Comparison of ENCODE assay signal across 8 cellular contexts in genomic region chr17:21457051-21458026, GRCh38.
DNase-seq lines count a peak whose midpoint lies in the region; TF ChIP-seq lines count a peak whose summit lies in the region.

No MANE protein-coding gene starts in this region.

- H2AFZ ChIP-seq in Loucy (ENCODE audit: low read length) (peak overlapping the region; percentile 32), parathyroid adenoma (peak overlapping the region; percentile 0)

- H3K27me3 ChIP-seq in Loucy (ENCODE audit: insufficient read depth, low read length, poor library complexity, severe bottlenecking) (no peaks in the 10 kb centered on the region), parathyroid adenoma (ENCODE audit: control insufficient read depth, insufficient read depth, low read length) (no peaks in the 10 kb centered on the region)

- H3K79me2 ChIP-seq in Loucy (ENCODE audit: insufficient read depth, low read length) (no peaks in the 10 kb centered on the region), parathyroid adenoma (no peaks in the 10 kb centered on the region)

- H3K27ac Mint-ChIP-seq in type B pancreatic cell, result no peak overlapping the region

- in situ Hi-C loops in SK-MEL-5 (cut with HindIII; ENCODE audit: low pct_unique_long_range_greater_than_20kb, low sequenced_read_pairs), result no loop called here

- H3K9me3 ChIP-seq in Loucy (ENCODE audit: insufficient read depth, low read depth, low read length) (no peaks in the 10 kb centered on the region), parathyroid adenoma (ENCODE audit: control insufficient read depth, low read length) (no peaks in the 10 kb centered on the region)

- TF ChIP-seq CTCF in Loucy (conservative IDR thresholded peaks at IDR 0.05; ENCODE audit: low read length) (peak; percentile 78), parathyroid adenoma (IDR thresholded peaks at IDR 0.05) (peak; percentile 96), type B pancreatic cell (conservative IDR thresholded peaks at IDR 0.05) (peak; percentile 98)

- no peaks in the 10 kb centered on the region for H3K36me3 Mint-ChIP-seq in type B pancreatic cell

- peak overlapping the region; percentile 10 for H3K4me2 ChIP-seq in Loucy (ENCODE audit: low read depth, low read length, poor library complexity, severe bottlenecking)
- no peak overlapping the region for H3K4me2 ChIP-seq in parathyroid adenoma (ENCODE audit: low read length)

- H3K36me3 ChIP-seq in Loucy (ENCODE audit: insufficient read depth, low read length), result no peaks in the 10 kb centered on the region
- no peaks in the 10 kb centered on the region for H3K36me3 ChIP-seq in parathyroid adenoma (ENCODE audit: control insufficient read depth, insufficient read depth, low read length)

- H3K4me1 Mint-ChIP-seq in type B pancreatic cell (ENCODE audit: unreplicated experiment), result peaks cover 14% of the 10 kb centered on the region

- no peak overlapping the region for H3K4me3 Mint-ChIP-seq in type B pancreatic cell

- H3K9ac ChIP-seq in Loucy (ENCODE audit: low read depth, low read length, poor library complexity, severe bottlenecking) (peak overlapping the region; percentile 27), parathyroid adenoma (no peak overlapping the region)

- H3F3A ChIP-seq in Loucy (ENCODE audit: low read depth), result no peaks in the 10 kb centered on the region

- DNase-seq in EH (ENCODE audit: low read depth) (peak; percentile 92), H4 (ENCODE audit: low spot score) (peak; percentile 95), SK-MEL-5 (ENCODE audit: low read depth, low spot score) (peak; percentile 83), glomerular visceral epithelial cell (ENCODE audit: extremely low spot score) (peak; percentile 93), type B pancreatic cell (ENCODE audit: extremely low spot score, unreplicated experiment) (peak; percentile 92)
- peak; percentile 83 to 93 (median 91) for DNase-seq in activated naive CD4-positive, alpha-beta T cell (lab: John Stamatoyannopoulos, UW)

- H3K4me1 ChIP-seq in Loucy (ENCODE audit: insufficient read depth, low read length, poor library complexity, severe bottlenecking) (no peaks in the 10 kb centered on the region), parathyroid adenoma (peaks cover 7% of the 10 kb centered on the region)

- no peaks in the 10 kb centered on the region for H3K9me2 ChIP-seq in Loucy (replicated peaks; ENCODE audit: low read depth, low read length)

- H3K27ac ChIP-seq in parathyroid adenoma, result no peak overlapping the region

- no peaks in the 10 kb centered on the region for H4K20me1 ChIP-seq in Loucy (ENCODE audit: insufficient read depth, low read length, poor library complexity, severe bottlenecking)

- H3K4me3 ChIP-seq in Loucy (ENCODE audit: low read length, poor library complexity, severe bottlenecking), result no peak overlapping the region
- no peak overlapping the region for H3K4me3 ChIP-seq in parathyroid adenoma (ENCODE audit: low read depth, low read length)

- H3K9me3 Mint-ChIP-seq in type B pancreatic cell, result no peaks in the 10 kb centered on the region

- peaks cover 59% of the 10 kb centered on the region for H3K27me3 Mint-ChIP-seq in type B pancreatic cell
